Comparison of ENCODE assay signal across 12 cellular contexts in genomic region chr1:91725961-91726704, GRCh38.
A peak's percentile ranks its signal among the peaks of the same experiment; 100 is the strongest.
DNase-seq lines count a peak whose midpoint lies in the region; ATAC-seq lines count a peak whose summit lies in the region.
"Had no signal": no experiment of that assay in that cellular context is flagged by ENCODE, and none has a peak within 500 bp of the region (broad histone marks: within the 10 kb centered on the region; RNA-seq: fewer than 3 reads in every experiment).

No MANE protein-coding gene starts in this region.

- H3K36me3 Mint-ChIP-seq in activated T-helper 1 cell treated with anti-CD3 and anti-CD28 coated beads, Interleukin-12 subunit alpha, Interleukin-12 subunit beta, Interleukin-2, Interleukin-4 antibody, amounts not matched to agents 30 ng/mL and 10 ng/mL and 1 ng/mL, durations not matched to agents 14 hours and 24 hours and 36 hours (ENCODE audit: low read depth), result peaks cover 33% of the 10 kb centered on the region

- no peaks in the 10 kb centered on the region for H3K36me3 ChIP-seq in rectal smooth muscle tissue (ENCODE audit: control insufficient read depth, insufficient read depth, low read length)

- no peaks in the 10 kb centered on the region for H3K9me3 Mint-ChIP-seq in activated T-helper 1 cell treated with anti-CD3 and anti-CD28 coated beads, Interleukin-12 subunit alpha, Interleukin-12 subunit beta, Interleukin-2, Interleukin-4 antibody, amounts not matched to agents 30 ng/mL and 10 ng/mL and 1 ng/mL, durations not matched to agents 14 hours and 24 hours and 36 hours

- H3K27me3 Mint-ChIP-seq in activated T-helper 1 cell treated with anti-CD3 and anti-CD28 coated beads, Interleukin-12 subunit alpha, Interleukin-12 subunit beta, Interleukin-2, Interleukin-4 antibody, amounts not matched to agents 30 ng/mL and 10 ng/mL and 1 ng/mL, durations not matched to agents 14 hours and 24 hours and 36 hours (ENCODE audit: insufficient read depth), result peaks cover 2% of the 10 kb centered on the region

- in situ Hi-C loops in G401 (cut with HindIII; ENCODE audit: low sequenced_read_pairs), result no loop called here

- peaks cover 37% of the 10 kb centered on the region for H3K4me1 ChIP-seq in rectal smooth muscle tissue (ENCODE audit: control insufficient read depth, insufficient read depth, low read length)

- intact Hi-C loops in left cardiac atrium (cut with DNase I), result no loop called here
- intact Hi-C loops in activated T-helper 1 cell treated with anti-CD3 and anti-CD28 coated beads, Interleukin-12 subunit alpha, Interleukin-12 subunit beta, Interleukin-2, Interleukin-4 antibody, amounts not matched to agents 30 ng/mL and 10 ng/mL and 1 ng/mL, durations not matched to agents 14 hours and 24 hours and 36 hours (cut with micrococcal nuclease), result no loop called here

- H3K27ac Mint-ChIP-seq in activated T-helper 1 cell treated with anti-CD3 and anti-CD28 coated beads, Interleukin-12 subunit alpha, Interleukin-12 subunit beta, Interleukin-2, Interleukin-4 antibody, amounts not matched to agents 30 ng/mL and 10 ng/mL and 1 ng/mL, durations not matched to agents 14 hours and 24 hours and 36 hours, result no peak overlapping the region

- H3K4me3 Mint-ChIP-seq in activated T-helper 1 cell treated with anti-CD3 and anti-CD28 coated beads, Interleukin-12 subunit alpha, Interleukin-12 subunit beta, Interleukin-2, Interleukin-4 antibody, amounts not matched to agents 30 ng/mL and 10 ng/mL and 1 ng/mL, durations not matched to agents 14 hours and 24 hours and 36 hours, result no peak overlapping the region

- H3K4me1 Mint-ChIP-seq in activated T-helper 1 cell treated with anti-CD3 and anti-CD28 coated beads, Interleukin-12 subunit alpha, Interleukin-12 subunit beta, Interleukin-2, Interleukin-4 antibody, amounts not matched to agents 30 ng/mL and 10 ng/mL and 1 ng/mL, durations not matched to agents 14 hours and 24 hours and 36 hours (ENCODE audit: low read depth), result peaks cover 25% of the 10 kb centered on the region

- ATAC-seq in left cardiac atrium (peak; percentile 61 to 87), HG02884 (IDR thresholded peaks at IDR 0.05; ENCODE audit: unreplicated experiment) (no peak)

- H3K27me3 ChIP-seq in rectal smooth muscle tissue (ENCODE audit: control insufficient read depth, insufficient read depth, low read length), result no peaks in the 10 kb centered on the region

- H3K4me3 ChIP-seq in rectal smooth muscle tissue (ENCODE audit: low read length), result no peak overlapping the region

- no peak overlapping the region for H3K9ac ChIP-seq in rectal smooth muscle tissue (ENCODE audit: low read length)

- H3K27ac ChIP-seq in rectal smooth muscle tissue (ENCODE audit: low read depth, low read length), result peak overlapping the region; percentile 91

- DNase-seq in EL (peak; percentile 82), astrocyte of the hippocampus (ENCODE audit: low read depth, low spot score) (peak; percentile 49), left cardiac atrium (no peak), pons (ENCODE audit: low spot score) (no peak), G401 (ENCODE audit: low spot score) (no peak)
- DNase-seq in activated T-helper 1 cell treated with anti-CD3 and anti-CD28 coated beads, Interleukin-12 subunit alpha, Interleukin-12 subunit beta, Interleukin-2, Interleukin-4 antibody, amounts not matched to agents 30 ng/mL and 10 ng/mL and 1 ng/mL, durations not matched to agents 14 hours and 24 hours and 36 hours (ENCODE audit: low spot score), result no peak
- DNase-seq: cerebellar nuclear complex; DMS53; NCI-H524; stimulated activated CD8-positive, alpha-beta memory T cell treated with anti-CD3 and anti-CD28 coated beads, Interleukin-4, amount 100 ng/mL, for 48 hours had no signal

Comparison
In these comparisons a context has a peak if more than half of its experiments do, and no peak if none do; other contexts are left out.
1. DNase-seq: peak in EL (single experiment) and astrocyte of the hippocampus (single experiment); none in left cardiac atrium (single experiment), pons (single experiment), activated T-helper 1 cell treated with anti-CD3 and anti-CD28 coated beads, Interleukin-12 subunit alpha, Interleukin-12 subunit beta, Interleukin-2, Interleukin-4 antibody, amounts not matched to agents 30 ng/mL and 10 ng/mL and 1 ng/mL, durations not matched to agents 14 hours and 24 hours and 36 hours (single experiment) and G401 (single experiment).